In genomic region chr2:23609254-23609653, GRCh38 we compare ENCODE assay signal across 22 cellular contexts.
"Had no signal": no experiment of that assay in that cellular context is flagged by ENCODE, and none has a peak within 500 bp of the region (broad histone marks: within the 10 kb centered on the region; RNA-seq: fewer than 3 reads in every experiment).

No MANE protein-coding gene starts in this region.

- DNase-seq: activated CD4-positive, alpha-beta T cell treated with anti-CD3 and anti-CD28 coated beads, Interleukin-2, amount 50 U/mL, for 1 hour; activated effector memory CD4-positive, alpha-beta T cell treated with anti-CD3 and anti-CD28 coated beads, Interleukin-2, amount 50 U/mL, for 16 hours; activated naive CD4-positive, alpha-beta T cell treated with anti-CD3 and anti-CD28 coated beads for 36 hours; activated T-cell treated with anti-CD3 and anti-CD28 coated beads, Interleukin-2, amount 50 U/mL, for 1 hour; amniotic stem cell; caudate nucleus; heart right ventricle; left ventricle myocardium inferior; mucosa of descending colon; nephron progenitor cell; small intestine; stimulated activated CD4-positive, alpha-beta T cell treated with anti-CD3 and anti-CD28 coated beads, Interleukin-1b, Interleukin-23, amount 100 ng/mL, for 48 hours; stimulated activated CD4-positive, alpha-beta T cell treated with anti-CD3 and anti-CD28 coated beads, Interleukin-4, amount 100 ng/mL, for 4 hours; stimulated activated CD8-positive, alpha-beta memory T cell treated with anti-CD3 and anti-CD28 coated beads, Interleukin-4, amount 100 ng/mL, for 48 hours; T-helper 17 cell; T1000; tibial artery; upper lobe of right lung had no signal

- ATAC-seq: gastroesophageal sphincter; heart right ventricle; mucosa of descending colon; stimulated activated memory B cell treated with anti-CD40 and anti-IgM and Interleukin-4, amounts not matched to agents 10 μg/mL and 1 μg/mL and 100 μg/mL, for 72 hours; T-helper 17 cell; upper lobe of right lung had no signal

- H3K27ac Mint-ChIP-seq: activated naive CD4-positive, alpha-beta T cell treated with anti-CD3 and anti-CD28 coated beads for 36 hours; activated T-helper 1 cell treated with anti-CD3 and anti-CD28 coated beads, Interleukin-12 subunit alpha, Interleukin-12 subunit beta, Interleukin-2, Interleukin-4 antibody, amounts not matched to agents 30 ng/mL and 10 ng/mL and 1 ng/mL, durations not matched to agents 14 hours and 24 hours and 36 hours; nephron progenitor cell; progenitor cell of endocrine pancreas; stimulated activated memory B cell treated with anti-CD40 and anti-IgM and Interleukin-4, amounts not matched to agents 10 μg/mL and 1 μg/mL and 100 μg/mL, for 72 hours; T-helper 17 cell had no signal

- H3K4me3 Mint-ChIP-seq: activated naive CD4-positive, alpha-beta T cell treated with anti-CD3 and anti-CD28 coated beads for 36 hours; activated T-helper 1 cell treated with anti-CD3 and anti-CD28 coated beads, Interleukin-12 subunit alpha, Interleukin-12 subunit beta, Interleukin-2, Interleukin-4 antibody, amounts not matched to agents 30 ng/mL and 10 ng/mL and 1 ng/mL, durations not matched to agents 14 hours and 24 hours and 36 hours; nephron progenitor cell; stimulated activated memory B cell treated with anti-CD40 and anti-IgM and Interleukin-4, amounts not matched to agents 10 μg/mL and 1 μg/mL and 100 μg/mL, for 72 hours; T-helper 17 cell had no signal
